Comparison of ENCODE assay signal across 8 cellular contexts in genomic region chr19:53868091-53868891, GRCh38. TPM values are rescaled to one million over a fixed set of nuclear protein-coding genes. Genes with fewer than 3 reads are reported as not detected.
DNase-seq lines count a peak whose midpoint lies in the region; ATAC-seq and TF ChIP-seq lines count a peak whose summit lies in the region.

No MANE protein-coding gene starts in this region.

- no peak for TF ChIP-seq CTCF in CD8-positive, alpha-beta T cell (IDR thresholded peaks at IDR 0.05)
- no peak for TF ChIP-seq CTCF in foreskin keratinocyte (conservative IDR thresholded peaks at IDR 0.05)

- H3K4me1 Mint-ChIP-seq in CD8-positive, alpha-beta T cell (ENCODE audit: low read depth): peaks cover 45% of the 10 kb centered on the region

- H3K4me3 Mint-ChIP-seq in CD8-positive, alpha-beta T cell: peak overlapping the region; percentile 98

- H3K9me3 Mint-ChIP-seq in CD8-positive, alpha-beta T cell: no peaks in the 10 kb centered on the region

- CTCF ChIA-PET in CD8-positive, alpha-beta T cell (lab: Charles Lee): interaction anchor here (0.6 to 3.6 kb wide), 5 partner anchors 11 to 161 kb away, joined by 3 to 19 read pairs (median 5); partner anchors contain the start of gene PRKCG

- in situ Hi-C loops in ACHN (cut with HindIII; ENCODE audit: low pct_ligation_motif_present, low pct_unique_long_range_greater_than_20kb, low sequenced_read_pairs): no loop called here

- H3K27ac Mint-ChIP-seq in CD8-positive, alpha-beta T cell: peak overlapping the region; percentile 95

- H2AFZ ChIP-seq in neuron (ENCODE audit: low read depth, low read length): no peak overlapping the region

- no peaks in the 10 kb centered on the region for H3K9me3 ChIP-seq in CD8-positive, alpha-beta T cell (ENCODE audit: low read length)
- H3K9me3 ChIP-seq in neuron (ENCODE audit: low read length): no peaks in the 10 kb centered on the region

- peak overlapping the region; percentile 98 for H3K27ac ChIP-seq in CD8-positive, alpha-beta T cell (ENCODE audit: low read depth, low read length)
- H3K27ac ChIP-seq in foreskin keratinocyte: peak overlapping the region; percentile 85

- no peaks in the 10 kb centered on the region for H3K27me3 Mint-ChIP-seq in CD8-positive, alpha-beta T cell (ENCODE audit: low read depth)

- POLR2A ChIA-PET in CD8-positive, alpha-beta T cell (lab: Charles Lee): interaction anchor here (0.5 to 3.5 kb wide), 5 partner anchors 9 to 1389 kb away, joined by 3 to 39 read pairs (median 4); partner anchors contain the start of gene MBOAT7

- H3K36me3 ChIP-seq in CD8-positive, alpha-beta T cell (ENCODE audit: insufficient read depth, low read length): no peaks in the 10 kb centered on the region
- peaks cover 11% of the 10 kb centered on the region for H3K36me3 ChIP-seq in neuron (ENCODE audit: insufficient read depth, low read length)

- DNase-seq in CD8-positive, alpha-beta T cell: peak in 3 of 7 experiments; percentile 39 to 61 (median 50)
- DNase-seq in LHCN-M2 (ENCODE audit: low read depth) (peak; percentile 38), activated gamma-delta T cell treated with Interleukin-2 at 50 U/mL for 16 hours (peak; percentile 28), foreskin keratinocyte (peak in 1 of 2 donors; percentile 38), ACHN (no peak)

- peaks cover 21% of the 10 kb centered on the region for H3K36me3 Mint-ChIP-seq in CD8-positive, alpha-beta T cell

- H3K4me3 ChIP-seq in CD8-positive, alpha-beta T cell (ENCODE audit: low read depth, low read length): peak overlapping the region; percentile 96
- H3K4me3 ChIP-seq in neuron (ENCODE audit: low read length): peak overlapping the region; percentile 59

- intact Hi-C loops in CD8-positive, alpha-beta T cell (cut with DNase I, micrococcal nuclease): loop anchor here (5.0 to 10.0 kb wide), 10 partner anchors 331 to 1307 kb away; partner anchors contain the start of genes LENG8 (in 1 of the 2), LENG9 (in 1 of the 2), ZNF331 (in 1 of the 2) and ZNF347 (in 1 of the 2)

- H3K27me3 ChIP-seq in CD8-positive, alpha-beta T cell (ENCODE audit: insufficient read depth, low read length): no peaks in the 10 kb centered on the region
- H3K27me3 ChIP-seq in foreskin keratinocyte (no peaks in the 10 kb centered on the region), neuron (ENCODE audit: insufficient read depth, low read length) (no peaks in the 10 kb centered on the region)

- peaks cover 38% of the 10 kb centered on the region for H3K4me1 ChIP-seq in CD8-positive, alpha-beta T cell (ENCODE audit: insufficient read depth, low read length)
- H3K4me1 ChIP-seq in foreskin keratinocyte (no peaks in the 10 kb centered on the region), neuron (ENCODE audit: insufficient read depth, low read length) (peaks cover 21% of the 10 kb centered on the region)

- ATAC-seq in CD8-positive, alpha-beta T cell: no peak
- peak; percentile 3 for ATAC-seq in foreskin keratinocyte
- ATAC-seq in HG02981 (IDR thresholded peaks at IDR 0.05; ENCODE audit: unreplicated experiment): no peak
- ATAC-seq in HG03571 (IDR thresholded peaks at IDR 0.05; ENCODE audit: unreplicated experiment): no peak

RNA-seq across cellular contexts. Expression of gene MYADM, which starts 0.6 kb away (rescaled TPM):
- total RNA-seq in CD8-positive, alpha-beta T cell: 100 to 1,000 TPM; 241 to 251 TPM
- total RNA-seq in LHCN-M2 (2014; rRNA removed) (39.7 and 39.9 TPM in 2 replicates), foreskin keratinocyte (22.8 and 31.4 TPM in 2 replicates)
- 41.3 TPM for polyA plus RNA-seq in LHCN-M2 (2012)
- polyA plus RNA-seq in foreskin keratinocyte: 23.2 and 25.3 TPM in 2 replicates

RNA-seq across cellular contexts. Expression of gene PRKCG, which starts 13.7 kb away (rescaled TPM):
- 1 to 10 TPM in 1 of 2 experiments, under 1 TPM in 1; 0.28 to 1.1 TPM for total RNA-seq in CD8-positive, alpha-beta T cell
- total RNA-seq in LHCN-M2 (2014; rRNA removed): not detected in 2 replicates
- polyA plus RNA-seq in LHCN-M2 (2012): 0.02 TPM
- total RNA-seq in foreskin keratinocyte: 0.07 TPM in 1 of 2 replicates, not detected in the other
- polyA plus RNA-seq in foreskin keratinocyte: 0.02 and 0.03 TPM in 2 replicates

RNA-seq across cellular contexts. Expression of gene CACNG7, which starts 40.8 kb away (rescaled TPM):
- total RNA-seq in CD8-positive, alpha-beta T cell: not detected
- total RNA-seq in LHCN-M2 (2014; rRNA removed) (0.13 and 0.23 TPM in 2 replicates), foreskin keratinocyte (not detected in 2 replicates)
- not detected for polyA plus RNA-seq in LHCN-M2 (2012)
- polyA plus RNA-seq in foreskin keratinocyte: not detected in 2 replicates

RNA-seq across cellular contexts. Expression of gene NLRP12, which starts 44.2 kb away (rescaled TPM):
- not detected for total RNA-seq in CD8-positive, alpha-beta T cell
- not detected in 2 replicates for total RNA-seq in LHCN-M2 (2014; rRNA removed)
- polyA plus RNA-seq in LHCN-M2 (2012): not detected
- not detected in 2 replicates for total RNA-seq in foreskin keratinocyte
- not detected in 2 replicates for polyA plus RNA-seq in foreskin keratinocyte
